Comparison of ENCODE assay signal across 1 cellular context in genomic region chr15:85810075-85810474, GRCh38.
TF ChIP-seq lines count a peak whose summit lies in the region.

No MANE protein-coding gene starts in this region.

TF ChIP-seq in HCT116, 20 proteins besides CTCF, POLR2A, EP300 and RAD21 (continued from another document):
- TF ChIP-seq, protein P1, sequence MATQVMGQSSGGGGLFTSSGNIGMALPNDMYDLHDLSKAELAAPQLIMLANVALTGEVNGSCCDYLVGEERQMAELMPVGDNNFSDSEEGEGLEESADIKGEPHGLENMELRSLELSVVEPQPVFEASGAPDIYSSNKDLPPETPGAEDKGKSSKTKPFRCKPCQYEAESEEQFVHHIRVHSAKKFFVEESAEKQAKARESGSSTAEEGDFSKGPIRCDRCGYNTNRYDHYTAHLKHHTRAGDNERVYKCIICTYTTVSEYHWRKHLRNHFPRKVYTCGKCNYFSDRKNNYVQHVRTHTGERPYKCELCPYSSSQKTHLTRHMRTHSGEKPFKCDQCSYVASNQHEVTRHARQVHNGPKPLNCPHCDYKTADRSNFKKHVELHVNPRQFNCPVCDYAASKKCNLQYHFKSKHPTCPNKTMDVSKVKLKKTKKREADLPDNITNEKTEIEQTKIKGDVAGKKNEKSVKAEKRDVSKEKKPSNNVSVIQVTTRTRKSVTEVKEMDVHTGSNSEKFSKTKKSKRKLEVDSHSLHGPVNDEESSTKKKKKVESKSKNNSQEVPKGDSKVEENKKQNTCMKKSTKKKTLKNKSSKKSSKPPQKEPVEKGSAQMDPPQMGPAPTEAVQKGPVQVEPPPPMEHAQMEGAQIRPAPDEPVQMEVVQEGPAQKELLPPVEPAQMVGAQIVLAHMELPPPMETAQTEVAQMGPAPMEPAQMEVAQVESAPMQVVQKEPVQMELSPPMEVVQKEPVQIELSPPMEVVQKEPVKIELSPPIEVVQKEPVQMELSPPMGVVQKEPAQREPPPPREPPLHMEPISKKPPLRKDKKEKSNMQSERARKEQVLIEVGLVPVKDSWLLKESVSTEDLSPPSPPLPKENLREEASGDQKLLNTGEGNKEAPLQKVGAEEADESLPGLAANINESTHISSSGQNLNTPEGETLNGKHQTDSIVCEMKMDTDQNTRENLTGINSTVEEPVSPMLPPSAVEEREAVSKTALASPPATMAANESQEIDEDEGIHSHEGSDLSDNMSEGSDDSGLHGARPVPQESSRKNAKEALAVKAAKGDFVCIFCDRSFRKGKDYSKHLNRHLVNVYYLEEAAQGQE (IDR thresholded peaks at IDR 0.05; ENCODE audit: low read depth): no peak
- TF ChIP-seq CEBPB (IDR thresholded peaks at IDR 0.05; ENCODE audit: low read depth): no peak
- TF ChIP-seq, protein P2, sequence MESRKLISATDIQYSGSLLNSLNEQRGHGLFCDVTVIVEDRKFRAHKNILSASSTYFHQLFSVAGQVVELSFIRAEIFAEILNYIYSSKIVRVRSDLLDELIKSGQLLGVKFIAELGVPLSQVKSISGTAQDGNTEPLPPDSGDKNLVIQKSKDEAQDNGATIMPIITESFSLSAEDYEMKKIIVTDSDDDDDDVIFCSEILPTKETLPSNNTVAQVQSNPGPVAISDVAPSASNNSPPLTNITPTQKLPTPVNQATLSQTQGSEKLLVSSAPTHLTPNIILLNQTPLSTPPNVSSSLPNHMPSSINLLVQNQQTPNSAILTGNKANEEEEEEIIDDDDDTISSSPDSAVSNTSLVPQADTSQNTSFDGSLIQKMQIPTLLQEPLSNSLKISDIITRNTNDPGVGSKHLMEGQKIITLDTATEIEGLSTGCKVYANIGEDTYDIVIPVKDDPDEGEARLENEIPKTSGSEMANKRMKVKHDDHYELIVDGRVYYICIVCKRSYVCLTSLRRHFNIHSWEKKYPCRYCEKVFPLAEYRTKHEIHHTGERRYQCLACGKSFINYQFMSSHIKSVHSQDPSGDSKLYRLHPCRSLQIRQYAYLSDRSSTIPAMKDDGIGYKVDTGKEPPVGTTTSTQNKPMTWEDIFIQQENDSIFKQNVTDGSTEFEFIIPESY (IDR thresholded peaks at IDR 0.05; ENCODE audit: extremely low read depth, insufficient replicate concordance, low read length): no peak
- TF ChIP-seq FOSL1 (IDR thresholded peaks at IDR 0.05; ENCODE audit: low read depth): no peak
- TF ChIP-seq YY1 (IDR thresholded peaks at IDR 0.05; ENCODE audit: extremely low read depth, insufficient replicate concordance, low read depth, low read length): no peak
- TF ChIP-seq EGR1 (IDR thresholded peaks at IDR 0.05; ENCODE audit: low read depth): no peak
